ENCODE assay signal across 1 cellular context in the genomic region with DNA sequence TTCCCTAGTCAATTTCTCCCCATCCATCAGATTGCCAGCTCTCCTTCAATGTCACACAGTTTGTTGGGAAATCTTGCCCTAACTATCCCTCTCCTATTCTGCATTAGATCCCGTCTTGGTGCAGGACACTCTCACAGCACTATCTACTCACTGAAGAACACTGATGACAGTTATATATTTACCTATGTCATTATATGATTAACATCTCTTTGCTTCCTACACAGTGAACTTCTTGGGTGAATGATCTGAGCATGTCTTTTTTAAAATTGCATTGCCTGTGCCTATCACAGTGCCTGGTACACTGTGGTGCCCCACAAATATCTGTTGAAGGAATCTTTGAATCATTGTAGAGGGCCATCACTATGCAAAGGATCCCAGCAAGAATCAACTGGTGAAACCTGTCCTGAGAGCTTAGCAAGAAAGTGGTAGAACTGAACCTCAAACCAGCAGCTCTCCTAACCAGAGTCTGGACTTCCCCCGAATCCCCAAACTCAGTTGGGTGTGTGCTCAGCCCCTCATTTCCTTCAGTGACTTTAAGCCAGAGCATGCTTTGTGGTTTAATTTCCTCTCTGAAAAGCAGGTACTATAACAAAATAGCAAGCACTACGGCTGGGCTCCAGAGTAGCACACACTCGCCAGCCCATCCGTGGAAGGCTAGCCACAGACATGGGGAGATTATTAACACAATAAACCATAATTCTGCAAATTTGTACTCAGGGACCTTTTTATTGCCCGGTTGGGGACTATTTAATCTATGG.
TF ChIP-seq lines count a peak whose summit lies in the region.

No MANE protein-coding gene starts in this region.

TF ChIP-seq in WTC11, 78 proteins besides CTCF, POLR2A, EP300 and RAD21 (continued from another document):
- TF ChIP-seq, protein P1, sequence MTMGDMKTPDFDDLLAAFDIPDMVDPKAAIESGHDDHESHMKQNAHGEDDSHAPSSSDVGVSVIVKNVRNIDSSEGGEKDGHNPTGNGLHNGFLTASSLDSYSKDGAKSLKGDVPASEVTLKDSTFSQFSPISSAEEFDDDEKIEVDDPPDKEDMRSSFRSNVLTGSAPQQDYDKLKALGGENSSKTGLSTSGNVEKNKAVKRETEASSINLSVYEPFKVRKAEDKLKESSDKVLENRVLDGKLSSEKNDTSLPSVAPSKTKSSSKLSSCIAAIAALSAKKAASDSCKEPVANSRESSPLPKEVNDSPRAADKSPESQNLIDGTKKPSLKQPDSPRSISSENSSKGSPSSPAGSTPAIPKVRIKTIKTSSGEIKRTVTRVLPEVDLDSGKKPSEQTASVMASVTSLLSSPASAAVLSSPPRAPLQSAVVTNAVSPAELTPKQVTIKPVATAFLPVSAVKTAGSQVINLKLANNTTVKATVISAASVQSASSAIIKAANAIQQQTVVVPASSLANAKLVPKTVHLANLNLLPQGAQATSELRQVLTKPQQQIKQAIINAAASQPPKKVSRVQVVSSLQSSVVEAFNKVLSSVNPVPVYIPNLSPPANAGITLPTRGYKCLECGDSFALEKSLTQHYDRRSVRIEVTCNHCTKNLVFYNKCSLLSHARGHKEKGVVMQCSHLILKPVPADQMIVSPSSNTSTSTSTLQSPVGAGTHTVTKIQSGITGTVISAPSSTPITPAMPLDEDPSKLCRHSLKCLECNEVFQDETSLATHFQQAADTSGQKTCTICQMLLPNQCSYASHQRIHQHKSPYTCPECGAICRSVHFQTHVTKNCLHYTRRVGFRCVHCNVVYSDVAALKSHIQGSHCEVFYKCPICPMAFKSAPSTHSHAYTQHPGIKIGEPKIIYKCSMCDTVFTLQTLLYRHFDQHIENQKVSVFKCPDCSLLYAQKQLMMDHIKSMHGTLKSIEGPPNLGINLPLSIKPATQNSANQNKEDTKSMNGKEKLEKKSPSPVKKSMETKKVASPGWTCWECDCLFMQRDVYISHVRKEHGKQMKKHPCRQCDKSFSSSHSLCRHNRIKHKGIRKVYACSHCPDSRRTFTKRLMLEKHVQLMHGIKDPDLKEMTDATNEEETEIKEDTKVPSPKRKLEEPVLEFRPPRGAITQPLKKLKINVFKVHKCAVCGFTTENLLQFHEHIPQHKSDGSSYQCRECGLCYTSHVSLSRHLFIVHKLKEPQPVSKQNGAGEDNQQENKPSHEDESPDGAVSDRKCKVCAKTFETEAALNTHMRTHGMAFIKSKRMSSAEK (CRISPR knock-in tag; IDR thresholded peaks at IDR 0.05; ENCODE audit: borderline replicate concordance), result no peak
- TF ChIP-seq, protein P2, sequence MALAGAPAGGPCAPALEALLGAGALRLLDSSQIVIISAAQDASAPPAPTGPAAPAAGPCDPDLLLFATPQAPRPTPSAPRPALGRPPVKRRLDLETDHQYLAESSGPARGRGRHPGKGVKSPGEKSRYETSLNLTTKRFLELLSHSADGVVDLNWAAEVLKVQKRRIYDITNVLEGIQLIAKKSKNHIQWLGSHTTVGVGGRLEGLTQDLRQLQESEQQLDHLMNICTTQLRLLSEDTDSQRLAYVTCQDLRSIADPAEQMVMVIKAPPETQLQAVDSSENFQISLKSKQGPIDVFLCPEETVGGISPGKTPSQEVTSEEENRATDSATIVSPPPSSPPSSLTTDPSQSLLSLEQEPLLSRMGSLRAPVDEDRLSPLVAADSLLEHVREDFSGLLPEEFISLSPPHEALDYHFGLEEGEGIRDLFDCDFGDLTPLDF (CRISPR knock-in tag; IDR thresholded peaks at IDR 0.05), result no peak
- TF ChIP-seq ELF4 (CRISPR knock-in tag; IDR thresholded peaks at IDR 0.05; ENCODE audit: low read depth) (no peak), FOXK1 (CRISPR knock-in tag; IDR thresholded peaks at IDR 0.05) (no peak), CREM (CRISPR knock-in tag; IDR thresholded peaks at IDR 0.05) (no peak)
